ENCODE assay signal across 8 cellular contexts in genomic region chr16:81478876-81479496, GRCh38. TPM values are rescaled to one million over a fixed set of nuclear protein-coding genes. Genes with fewer than 3 reads are reported as not detected.
DNase-seq lines count a peak whose midpoint lies in the region; ATAC-seq and TF ChIP-seq lines count a peak whose summit lies in the region.

No MANE protein-coding gene starts in this region.

- in situ Hi-C loops in GM13977 (cut with MboI; ENCODE audit: low pct_unique_long_range_greater_than_20kb, low sequenced_read_pairs, unreplicated experiment) = no loop called here

- H3K27ac ChIP-seq in OCI-LY1 (ENCODE audit: low read depth, low read length, poor library complexity, severe bottlenecking) (peak overlapping the region; percentile 97), aorta (ENCODE audit: low read depth in 1 of 2, low read length in 2 of 2) (no peak overlapping the region), SJCRH30 (no peak overlapping the region)

- intact Hi-C loops in aorta (cut with DNase I) = no loop called here

- H3K36me3 ChIP-seq in OCI-LY1 (ENCODE audit: insufficient read depth, low read length) = peaks cover 8% of the 10 kb centered on the region; the same call in 1 of the 2 replicates
- no peaks in the 10 kb centered on the region for H3K36me3 ChIP-seq in aorta (ENCODE audit: control insufficient read depth in 1 of 2, insufficient read depth in 2 of 2, low read length in 1 of 2)
- H3K36me3 ChIP-seq in SJCRH30 = no peaks in the 10 kb centered on the region

- H3K27ac Mint-ChIP-seq in immature natural killer cell = peak overlapping the region; percentile 73 to 94 (median 92)

- peaks cover 10 to 13% (median 11%) of the 10 kb centered on the region in 3 donors for H3K36me3 Mint-ChIP-seq in immature natural killer cell

- peak overlapping the region; percentile 43 for H3K4me3 ChIP-seq in OCI-LY1 (ENCODE audit: low read depth, low read length, poor library complexity, severe bottlenecking)
- H3K4me3 ChIP-seq in aorta (ENCODE audit: low read length in 2 of 2) = no peak overlapping the region
- no peak overlapping the region for H3K4me3 ChIP-seq in SJCRH30

- H3K27me3 ChIP-seq in OCI-LY1 (ENCODE audit: insufficient read depth, low read length) (no peaks in the 10 kb centered on the region), aorta (ENCODE audit: control insufficient read depth in 1 of 2, insufficient read depth in 2 of 2, low read length in 1 of 2) (no peaks in the 10 kb centered on the region), SJCRH30 (no peaks in the 10 kb centered on the region)

- WGBS in aorta, 2 donors = 86 to 91% methylated on average over 13 of the region's 13 CpGs

- peaks cover 12 to 41% (median 20%) of the 10 kb centered on the region in 3 donors for H3K27me3 Mint-ChIP-seq in immature natural killer cell (ENCODE audit: low read depth in 3 of 3)

- no peaks in the 10 kb centered on the region for H3K9me3 Mint-ChIP-seq in immature natural killer cell

- H3K9me3 ChIP-seq in OCI-LY1 (ENCODE audit: low read length) (no peaks in the 10 kb centered on the region), aorta (ENCODE audit: control insufficient read depth, low read length) (no peaks in the 10 kb centered on the region), SJCRH30 (replicated peaks) (no peaks in the 10 kb centered on the region)

- H3K4me2 ChIP-seq in OCI-LY1 (ENCODE audit: low read length) = peak overlapping the region; percentile 66

- peaks cover 7% of the 10 kb centered on the region; the same call in 1 of the 2 replicates for H3K79me2 ChIP-seq in OCI-LY1 (ENCODE audit: insufficient read depth, low read length)

- DNase-seq in GM13977 (ENCODE audit: low spot score) (peak; percentile 81), immature natural killer cell (peak; percentile 45 to 60 (median 57)), aorta (peak in 1 of 2 donors; percentile 86), SW 1271 (lab: John Stamatoyannopoulos, UW) (no peak), 8988T (no peak), SJCRH30 (no peak)

- H4K20me1 ChIP-seq in OCI-LY1 (ENCODE audit: insufficient read depth, low read length) = no peaks in the 10 kb centered on the region

- H3F3A ChIP-seq in OCI-LY1 (ENCODE audit: insufficient read depth, low read length) = no peaks in the 10 kb centered on the region

- peak overlapping the region; percentile 72 to 81 (median 76) for H3K4me3 Mint-ChIP-seq in immature natural killer cell

- ATAC-seq in HG02571 (IDR thresholded peaks at IDR 0.05; ENCODE audit: unreplicated experiment) = peak; percentile 44
- ATAC-seq in aorta (ENCODE audit: low FRiP score) = peak; percentile 35

- H3K4me1 ChIP-seq in OCI-LY1 (ENCODE audit: insufficient read depth, low read length, severe bottlenecking) (peaks cover 60% of the 10 kb centered on the region), aorta (ENCODE audit: control insufficient read depth in 1 of 2, insufficient read depth in 2 of 2, low read length in 2 of 2) (no peaks in the 10 kb centered on the region), SJCRH30 (no peaks in the 10 kb centered on the region)

- H2AFZ ChIP-seq in OCI-LY1 (ENCODE audit: low read length) = no peak overlapping the region

- peak overlapping the region; percentile 60 for H3K9ac ChIP-seq in OCI-LY1 (ENCODE audit: low read length)

- TF ChIP-seq CTCF in GM13977 (IDR thresholded peaks at IDR 0.05; ENCODE audit: extremely low read depth, insufficient read depth, missing control alignments) (no peak), OCI-LY1 (IDR thresholded peaks at IDR 0.05; ENCODE audit: low read length) (no peak)

- peaks cover 97% of the 10 kb centered on the region in 2 donors for H3K4me1 Mint-ChIP-seq in immature natural killer cell

- no peaks in the 10 kb centered on the region for H3K9me2 ChIP-seq in OCI-LY1 (ENCODE audit: low read depth, low read length)

RNA-seq across cellular contexts. Expression of gene CMIP, which starts 34.4 kb away (rescaled TPM):
- polyA plus RNA-seq in immature natural killer cell (1 to 10 TPM in 1 of 3 donors, under 1 TPM in 1, not detected in 1; 0.53 to 1.7 TPM), aorta (1 to 10 TPM; 2.4 to 7.0 TPM)
- 10 to 100 TPM; 48.9 to 96.3 TPM for total RNA-seq in aorta
- total RNA-seq in SJCRH30 (2014; rRNA removed; shearing (Covaris generic)) = 12.2 and 12.9 TPM in 2 replicates

Comparison
In these comparisons a context has a peak if more than half of its experiments do, and no peak if none do; other contexts are left out.
1. DNase-seq: peak in GM13977 (single experiment) and immature natural killer cell (3 of 3); none in SW 1271 (0 of 2), 8988T (single experiment) and SJCRH30 (0 of 2).